In genomic region chr4:155802573-155802972, GRCh38 we compare ENCODE assay signal across 16 cellular contexts. TPM values are rescaled to one million over a fixed set of nuclear protein-coding genes. Genes with fewer than 3 reads are reported as not detected.
A peak's percentile ranks its signal among the peaks of the same experiment; 100 is the strongest.
DNase-seq lines count a peak whose midpoint lies in the region; ATAC-seq and TF ChIP-seq lines count a peak whose summit lies in the region.
"Had no signal": no experiment of that assay in that cellular context is flagged by ENCODE, and none has a peak within 500 bp of the region (broad histone marks: within the 10 kb centered on the region; RNA-seq: fewer than 3 reads in every experiment).

No MANE protein-coding gene starts in this region.

- no peak overlapping the region; the same call in 1 of the 2 replicates for H3K4ac ChIP-seq in IMR-90 (ENCODE audit: low read depth, low read length)

- H3K9me1 ChIP-seq in IMR-90 (ENCODE audit: insufficient read depth, low read length), result peaks cover 10% of the 10 kb centered on the region

- H4K5ac ChIP-seq in IMR-90 (ENCODE audit: low read depth, low read length), result no peak overlapping the region; the same call in 1 of the 2 replicates

- H3K9me3 ChIP-seq in IMR-90 (ENCODE audit: control insufficient read depth, insufficient read depth, low read length) (no peaks in the 10 kb centered on the region), fibroblast of lung (ENCODE audit: control insufficient read depth, insufficient read depth, low read depth, low read length) (no peaks in the 10 kb centered on the region), muscle layer of duodenum (ENCODE audit: control insufficient read depth in 1 of 2, low read length in 2 of 2) (no peaks in the 10 kb centered on the region), breast epithelium (no peaks in the 10 kb centered on the region)
- H3K9me3 ChIP-seq: BE2C had no signal

- peak overlapping the region; percentile 3 for H2BK5ac ChIP-seq in IMR-90 (ENCODE audit: low read depth, low read length, poor library complexity, severe bottlenecking)

- peaks cover 3% of the 10 kb centered on the region for H3K4me1 Mint-ChIP-seq in activated CD4-positive, alpha-beta T cell treated with anti-CD3 and anti-CD28 coated beads for 36 hours

- in situ Hi-C loops in IMR-90 (cut with MboI; ENCODE audit: low sequenced_read_pairs), result no loop called here

- BruUV-seq in IMR-90 (replicated peaks; lab: Mats Ljungman, UMichigan), result no TSS peak

- no peak overlapping the region for H4K91ac ChIP-seq in IMR-90 (ENCODE audit: insufficient read depth, low read depth, low read length)

- no peak overlapping the region for H2BK15ac ChIP-seq in IMR-90 (ENCODE audit: low read depth, low read length)

- H3K27me3 ChIP-seq in IMR-90 (ENCODE audit: control insufficient read depth, insufficient read depth, low read length), result no peaks in the 10 kb centered on the region
- no peaks in the 10 kb centered on the region for H3K27me3 ChIP-seq in fibroblast of lung (ENCODE audit: control insufficient read depth, insufficient read depth, low read length)
- H3K27me3 ChIP-seq in muscle layer of duodenum (ENCODE audit: low read depth, low read length), result no peaks in the 10 kb centered on the region
- no peaks in the 10 kb centered on the region for H3K27me3 ChIP-seq in breast epithelium
- H3K27me3 ChIP-seq: BE2C had no signal

- intact Hi-C loops in IMR-90 (cut with micrococcal nuclease), result no loop called here
- intact Hi-C loops in breast epithelium (cut with DNase I; ENCODE audit: low total_unique reads), result no loop called here
- intact Hi-C loops in activated CD4-positive, alpha-beta T cell treated with anti-CD3 and anti-CD28 coated beads for 36 hours (cut with DNase I, micrococcal nuclease), result no loop called here

- H3K4me1 ChIP-seq in IMR-90 (ENCODE audit: control insufficient read depth, insufficient read depth, low read length) (peaks cover 14% of the 10 kb centered on the region), fibroblast of lung (ENCODE audit: control insufficient read depth, extremely low read depth, insufficient read depth, low read length) (peaks cover 2% of the 10 kb centered on the region), muscle layer of duodenum (ENCODE audit: control insufficient read depth in 1 of 2, insufficient read depth in 2 of 2, low read length in 2 of 2) (peaks cover 0 to 20% of the 10 kb centered on the region in 2 donors), breast epithelium (no peaks in the 10 kb centered on the region)
- H3K4me1 ChIP-seq: BE2C had no signal

- no CpG with 5 or more reads among the region's 2 CpGs for WGBS in IMR-90 (ENCODE audit: extremely low coverage in 2 of 2, insufficient read length in 1 of 2), 2 experiments

- no peak overlapping the region for H2AK9ac ChIP-seq in IMR-90 (replicated peaks; ENCODE audit: low read depth, low read length, poor library complexity)

- no peaks in the 10 kb centered on the region for H3K36me3 Mint-ChIP-seq in activated CD4-positive, alpha-beta T cell treated with anti-CD3 and anti-CD28 coated beads for 36 hours (ENCODE audit: low read depth)
- H3K36me3 Mint-ChIP-seq: CD8-positive, alpha-beta T cell had no signal

- DNase-seq in IMR-90, result peak; percentile 58
- peak; percentile 51 to 53 for DNase-seq in fibroblast of lung (ENCODE audit: low read depth in 2 of 2)
- DNase-seq in superior temporal gyrus (ENCODE audit: extremely low spot score), result peak; percentile 29
- DNase-seq in breast epithelium (ENCODE audit: low spot score in 2 of 2), result no peak
- DNase-seq in glomerular visceral epithelial cell (ENCODE audit: extremely low spot score), result no peak
- no peak for DNase-seq in activated CD4-positive, alpha-beta T cell treated with anti-CD3 and anti-CD28 coated beads for 36 hours
- DNase-seq in NCI-H82 (lab: John Stamatoyannopoulos, UW), result no peak
- DNase-seq: BE2C; CD8-positive, alpha-beta T cell; GOT3; NCI-H1436 treated with DMSO at 0.1 percent for 48 hours; NCI-H2081 treated with DMSO at 0.1 percent for 48 hours; NCI-H226; NCI-H526; PC-9 had no signal

- H3K36me3 ChIP-seq in IMR-90 (ENCODE audit: control insufficient read depth, insufficient read depth, low read length) (peaks cover 4% of the 10 kb centered on the region; the same call in 1 of the 2 replicates), fibroblast of lung (ENCODE audit: control insufficient read depth, insufficient read depth, low read length) (no peaks in the 10 kb centered on the region), muscle layer of duodenum (ENCODE audit: control insufficient read depth in 1 of 2, insufficient read depth in 2 of 2, low read length in 2 of 2) (peaks cover 4 to 5% of the 10 kb centered on the region in 2 donors), breast epithelium (no peaks in the 10 kb centered on the region)
- H3K36me3 ChIP-seq: BE2C had no signal

- no peak overlapping the region for H3K4me3 Mint-ChIP-seq in activated CD4-positive, alpha-beta T cell treated with anti-CD3 and anti-CD28 coated beads for 36 hours
- H3K4me3 Mint-ChIP-seq: CD8-positive, alpha-beta T cell had no signal

- no peak for TF ChIP-seq RAD21 in IMR-90 (IDR thresholded peaks at IDR 0.05; ENCODE audit: low read length)

- H3K4me2 ChIP-seq in IMR-90 (ENCODE audit: low read depth, low read length) (peak overlapping the region; percentile 3; the same call in 1 of the 2 replicates), fibroblast of lung (ENCODE audit: extremely low read depth, insufficient read depth, low read length) (no peak overlapping the region)
- H3K4me2 ChIP-seq: PC-9 had no signal

- H3K14ac ChIP-seq in IMR-90 (replicated peaks; ENCODE audit: low read depth, low read length), result no peak overlapping the region

- H3K9me3 Mint-ChIP-seq in activated CD4-positive, alpha-beta T cell treated with anti-CD3 and anti-CD28 coated beads for 36 hours (ENCODE audit: low read depth), result no peaks in the 10 kb centered on the region
- H3K9me3 Mint-ChIP-seq: CD8-positive, alpha-beta T cell had no signal

- H2BK120ac ChIP-seq in IMR-90 (ENCODE audit: low read depth, low read length), result 0 out of 2 replicates have a peak overlapping the region, but pooled peaks have one; percentile 63

- H3K9ac ChIP-seq in IMR-90 (ENCODE audit: low read depth, low read length), result no peak overlapping the region
- no peak overlapping the region for H3K9ac ChIP-seq in fibroblast of lung (ENCODE audit: insufficient read depth, low read length)

- H3K79me1 ChIP-seq in IMR-90 (ENCODE audit: low read depth in 1 of 2, low read length in 2 of 2), result no peaks in the 10 kb centered on the region

- CTCF ChIA-PET in IMR-90 (lab: Yijun Ruan, JAX), result interaction anchor here (1.0 kb wide), 1 partner anchor 16 kb away, joined by 4 read pairs; no protein-coding TSS in a partner anchor
- CTCF ChIA-PET in activated CD4-positive, alpha-beta T cell treated with anti-CD3 and anti-CD28 coated beads for 36 hours (lab: Charles Lee), result no interaction called here

- H3K18ac ChIP-seq in IMR-90 (ENCODE audit: low read depth, low read length), result no peak overlapping the region; the same call in 1 of the 2 replicates

- TF ChIP-seq POLR2A in IMR-90 (IDR thresholded peaks at IDR 0.05; ENCODE audit: low read depth, low read length), result no peak
- TF ChIP-seq POLR2A in breast epithelium (IDR thresholded peaks at IDR 0.05), result no peak

- TF ChIP-seq CTCF in IMR-90 (conservative IDR thresholded peaks at IDR 0.05; ENCODE audit: low read depth, low read length), result no peak
- TF ChIP-seq CTCF in fibroblast of lung (conservative IDR thresholded peaks at IDR 0.05 in 1 of 2, IDR thresholded peaks at IDR 0.05 in 1 of 2; ENCODE audit: low read depth in 1 of 2, low read length in 2 of 2), result peak in 1 of 2 donors; percentile 4
- TF ChIP-seq CTCF in breast epithelium (IDR thresholded peaks at IDR 0.05), result no peak

- dilution Hi-C loops in IMR-90 (cut with HindIII; ENCODE audit: low sequenced_read_pairs, unreplicated experiment), result no loop called here

- H3K4me3 ChIP-seq in IMR-90 (ENCODE audit: insufficient read depth, low read depth, low read length), result no peak overlapping the region
- H3K4me3 ChIP-seq in fibroblast of lung (replicated peaks in 1 of 4; ENCODE audit: control extremely low read depth in 1 of 4, insufficient read depth in 1 of 4, low read depth in 3 of 4, low read length in 4 of 4), result no peak overlapping the region
- H3K4me3 ChIP-seq in muscle layer of duodenum (ENCODE audit: low read depth in 1 of 2, low read length in 2 of 2), result no peak overlapping the region
- H3K4me3 ChIP-seq in breast epithelium, result no peak overlapping the region
- H3K4me3 ChIP-seq: PC-9 had no signal

- peak overlapping the region; percentile 24 to 64; a peak in 1 of 4 replicates for H4K8ac ChIP-seq in IMR-90 (ENCODE audit: low read depth in 2 of 2, low read length in 2 of 2)

- H3K23ac ChIP-seq in IMR-90 (ENCODE audit: low read depth, low read length), result no peak overlapping the region

- no peak overlapping the region for H3K27ac Mint-ChIP-seq in activated CD4-positive, alpha-beta T cell treated with anti-CD3 and anti-CD28 coated beads for 36 hours
- H3K27ac Mint-ChIP-seq: CD8-positive, alpha-beta T cell had no signal

- POLR2A ChIA-PET in IMR-90 (lab: Charles Lee; ENCODE audit: unreplicated experiment), result no interaction called here
- POLR2A ChIA-PET in activated CD4-positive, alpha-beta T cell treated with anti-CD3 and anti-CD28 coated beads for 36 hours (lab: Charles Lee), result no interaction called here

- H2AFZ ChIP-seq in IMR-90 (replicated peaks; ENCODE audit: low read length, poor library complexity), result peak overlapping the region; percentile 64
- H2AFZ ChIP-seq in fibroblast of lung (ENCODE audit: low read length), result peak overlapping the region; percentile 45
- H2AFZ ChIP-seq: PC-9 had no signal

- no peak overlapping the region for H3K56ac ChIP-seq in IMR-90 (ENCODE audit: extremely low read depth, insufficient read depth, low read length)

- H3K27ac ChIP-seq in IMR-90 (ENCODE audit: insufficient read depth, low read length) (peak overlapping the region; percentile 66; the same call in 1 of the 2 replicates), fibroblast of lung (ENCODE audit: insufficient read depth, low read length) (no peak overlapping the region), muscle layer of duodenum (ENCODE audit: low read length) (peak overlapping the region; percentile 60), breast epithelium (no peak overlapping the region)
- H3K27ac ChIP-seq: PC-9 had no signal

- H2BK20ac ChIP-seq in IMR-90 (ENCODE audit: low read depth, low read length), result peak overlapping the region; percentile 57; the same call in 1 of the 2 replicates

- no peak overlapping the region for H2AK5ac ChIP-seq in IMR-90 (ENCODE audit: low read depth, low read length)

- H3K79me2 ChIP-seq in fibroblast of lung (ENCODE audit: control insufficient read depth, insufficient read depth, low read length), result no peaks in the 10 kb centered on the region

- no peaks in the 10 kb centered on the region for H4K20me1 ChIP-seq in IMR-90 (ENCODE audit: insufficient read depth, low read length)
- H4K20me1 ChIP-seq in fibroblast of lung (ENCODE audit: control insufficient read depth, extremely low read depth, insufficient read depth, low read length), result no peaks in the 10 kb centered on the region

- ATAC-seq in IMR-90 (ENCODE audit: low read depth), result peak; percentile 78
- ATAC-seq in activated CD4-positive, alpha-beta T cell treated with anti-CD3 and anti-CD28 coated beads for 36 hours, result no peak
- ATAC-seq: CD8-positive, alpha-beta T cell had no signal

- no peaks in the 10 kb centered on the region for H3K27me3 Mint-ChIP-seq in activated CD4-positive, alpha-beta T cell treated with anti-CD3 and anti-CD28 coated beads for 36 hours

RNA-seq across cellular contexts. Expression of gene GUCY1B1, which starts 43.8 kb away (rescaled TPM):
- total RNA-seq in IMR-90 (2012; rRNA removed) (2.8 and 2.9 TPM in 2 replicates), fibroblast of lung (37.8 and 39.3 TPM in 2 replicates), breast epithelium (10 to 100 TPM in 2 of 3 donors, 1 to 10 TPM in 1; 5.4 to 18.0 (median 11.9) TPM)
- polyA plus RNA-seq in IMR-90 (2012; rRNA removed) (2.6 and 3.8 TPM in 2 replicates), fibroblast of lung (11.2 and 38.1 TPM in 2 replicates)
- polyA plus RNA-seq in IMR-90 (2012; cell fraction: cytosol; rRNA removed), result 0.90 and 1.3 TPM in 2 replicates
- polyA plus RNA-seq in IMR-90 (2012; cell fraction: nucleus; rRNA removed; ENCODE audit: low replicate concordance), result 0.49 and 4.4 TPM in 2 replicates
- 6.8 and 20.7 TPM in 2 replicates for polyA plus RNA-seq in fibroblast of lung (2012)
- 2.3 and 9.9 TPM in 2 replicates for polyA minus RNA-seq in fibroblast of lung (ENCODE audit: low replicate concordance)
- total RNA-seq in activated CD4-positive, alpha-beta T cell treated with anti-CD3 and anti-CD28 coated beads for 36 hours, result under 1 TPM; 0.37 to 0.63 TPM
- total RNA-seq: CD8-positive, alpha-beta T cell had no signal

Comparison
In these comparisons a context has a peak if more than half of its experiments do, and no peak if none do; other contexts are left out.
1. DNase-seq: peak in IMR-90 (single experiment), fibroblast of lung (2 of 2) and superior temporal gyrus (single experiment); none in breast epithelium (0 of 2), glomerular visceral epithelial cell (single experiment), activated CD4-positive, alpha-beta T cell treated with anti-CD3 and anti-CD28 coated beads for 36 hours (single experiment) and NCI-H82 (single experiment).
2. H3K27ac ChIP-seq: peak in IMR-90 (single experiment) and muscle layer of duodenum (single experiment); none in fibroblast of lung (single experiment) and breast epithelium (0 of 2).